Comparison of ENCODE assay signal across 1 cellular context in the genomic region with DNA sequence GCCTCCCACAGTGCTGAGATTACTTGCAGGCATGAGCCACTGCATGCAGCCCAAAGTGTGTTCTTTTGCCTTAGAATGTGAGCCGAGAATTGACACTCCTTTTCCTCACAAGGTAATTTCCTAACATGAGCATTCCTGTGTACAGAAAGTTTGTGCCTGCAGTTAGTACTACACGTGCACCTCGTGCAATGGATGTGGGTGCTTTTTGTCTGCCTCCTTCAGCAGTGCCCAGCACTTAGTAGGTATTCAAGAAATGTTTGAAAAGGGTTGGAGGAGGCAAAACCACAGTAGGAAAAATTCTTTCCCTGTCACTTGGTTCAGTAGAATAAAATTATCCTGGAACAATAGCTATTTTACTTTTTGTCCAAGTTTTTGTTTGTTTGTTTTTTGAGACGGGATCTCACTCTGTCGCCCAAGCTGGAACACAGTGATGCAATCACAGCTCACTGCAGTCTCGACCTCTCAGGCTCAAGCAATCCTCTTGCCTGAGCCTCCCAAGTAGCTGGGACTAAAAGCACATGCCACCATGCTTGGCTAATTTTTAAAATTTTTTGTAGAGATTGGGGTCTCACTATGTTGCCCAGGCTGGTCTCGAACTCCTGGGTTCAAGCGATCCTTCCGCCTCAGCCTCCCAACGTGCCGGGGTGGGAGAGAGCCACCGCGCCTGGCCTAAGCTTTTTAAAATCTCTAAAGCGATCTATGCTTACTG.
TF ChIP-seq lines count a peak whose summit lies in the region.

No MANE protein-coding gene starts in this region.

TF ChIP-seq in HepG2, 621 proteins besides CTCF, POLR2A, EP300 and RAD21:
- peak; percentile 92 for TF ChIP-seq ZNF121 (CRISPR knock-in tag; IDR thresholded peaks at IDR 0.05)
- TF ChIP-seq, protein P1, sequence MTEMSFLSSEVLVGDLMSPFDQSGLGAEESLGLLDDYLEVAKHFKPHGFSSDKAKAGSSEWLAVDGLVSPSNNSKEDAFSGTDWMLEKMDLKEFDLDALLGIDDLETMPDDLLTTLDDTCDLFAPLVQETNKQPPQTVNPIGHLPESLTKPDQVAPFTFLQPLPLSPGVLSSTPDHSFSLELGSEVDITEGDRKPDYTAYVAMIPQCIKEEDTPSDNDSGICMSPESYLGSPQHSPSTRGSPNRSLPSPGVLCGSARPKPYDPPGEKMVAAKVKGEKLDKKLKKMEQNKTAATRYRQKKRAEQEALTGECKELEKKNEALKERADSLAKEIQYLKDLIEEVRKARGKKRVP (CRISPR knock-in tag; IDR thresholded peaks at IDR 0.05), result peak in 1 of 2 experiments; percentile 63; a peak in 2 of 4 replicates
- no peak for TF ChIP-seq MATR3 (CRISPR knock-in tag; IDR thresholded peaks at IDR 0.05)
- TF ChIP-seq CEBPB (IDR thresholded peaks at IDR 0.05; ENCODE audit: borderline replicate concordance, low read depth, low read length), result peak; percentile 84
- TF ChIP-seq, protein P2, sequence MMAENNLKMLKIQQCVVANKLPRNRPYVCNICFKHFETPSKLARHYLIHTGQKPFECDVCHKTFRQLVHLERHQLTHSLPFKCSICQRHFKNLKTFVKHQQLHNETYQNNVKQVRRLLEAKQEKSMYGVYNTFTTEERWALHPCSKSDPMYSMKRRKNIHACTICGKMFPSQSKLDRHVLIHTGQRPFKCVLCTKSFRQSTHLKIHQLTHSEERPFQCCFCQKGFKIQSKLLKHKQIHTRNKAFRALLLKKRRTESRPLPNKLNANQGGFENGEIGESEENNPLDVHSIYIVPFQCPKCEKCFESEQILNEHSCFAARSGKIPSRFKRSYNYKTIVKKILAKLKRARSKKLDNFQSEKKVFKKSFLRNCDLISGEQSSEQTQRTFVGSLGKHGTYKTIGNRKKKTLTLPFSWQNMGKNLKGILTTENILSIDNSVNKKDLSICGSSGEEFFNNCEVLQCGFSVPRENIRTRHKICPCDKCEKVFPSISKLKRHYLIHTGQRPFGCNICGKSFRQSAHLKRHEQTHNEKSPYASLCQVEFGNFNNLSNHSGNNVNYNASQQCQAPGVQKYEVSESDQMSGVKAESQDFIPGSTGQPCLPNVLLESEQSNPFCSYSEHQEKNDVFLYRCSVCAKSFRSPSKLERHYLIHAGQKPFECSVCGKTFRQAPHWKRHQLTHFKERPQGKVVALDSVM (CRISPR knock-in tag; IDR thresholded peaks at IDR 0.05), result peak; percentile 80
- TF ChIP-seq ATF7 (IDR thresholded peaks at IDR 0.05), result peak; percentile 45; the same call in 1 of the 2 replicates
- no peak for TF ChIP-seq ATF7 (CRISPR knock-in tag; IDR thresholded peaks at IDR 0.05)
- TF ChIP-seq ZKSCAN1 (IDR thresholded peaks at IDR 0.05; ENCODE audit: low read length), result peak; percentile 86
- peak; percentile 72 for TF ChIP-seq CEBPG (CRISPR knock-in tag; IDR thresholded peaks at IDR 0.05)
- TF ChIP-seq MTA1 (CRISPR knock-in tag; IDR thresholded peaks at IDR 0.05; ENCODE audit: borderline replicate concordance), result no peak
